Comparison of ENCODE assay signal across 15 cellular contexts in the genomic region with DNA sequence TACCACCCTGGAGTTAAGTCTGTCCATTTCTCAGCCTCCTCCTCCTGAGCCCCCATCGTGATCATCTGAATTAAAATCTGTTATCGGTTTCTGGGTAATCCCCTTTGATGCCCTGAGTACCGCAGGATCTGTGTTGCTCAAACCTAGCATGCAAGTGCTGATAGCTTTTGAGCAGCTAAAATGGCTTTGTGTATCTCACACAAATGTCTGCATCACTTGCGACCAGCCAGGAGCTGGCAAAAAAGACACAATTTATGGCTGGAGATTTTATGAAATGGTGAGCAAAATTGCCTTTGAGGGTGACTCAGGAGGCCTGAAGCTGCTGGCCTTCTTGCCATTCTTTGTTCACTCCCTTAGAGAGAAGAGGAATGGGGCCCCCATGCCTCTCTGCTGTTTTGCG.
A peak's percentile ranks its signal among the peaks of the same experiment; 100 is the strongest.
DNase-seq lines count a peak whose midpoint lies in the region; ATAC-seq and TF ChIP-seq lines count a peak whose summit lies in the region.
"Had no signal": no experiment of that assay in that cellular context is flagged by ENCODE, and none has a peak within 500 bp of the region (broad histone marks: within the 10 kb centered on the region; RNA-seq: fewer than 3 reads in every experiment).

No MANE protein-coding gene starts in this region.

- no peak overlapping the region for H3K27ac ChIP-seq in SJSA1
- peak overlapping the region; percentile 46 for H3K27ac ChIP-seq in layer of hippocampus (ENCODE audit: low read depth, low read length)
- H3K27ac ChIP-seq in substantia nigra (ENCODE audit: low read depth, low read length, poor library complexity, severe bottlenecking) = peak overlapping the region; percentile 12
- no peak overlapping the region for H3K27ac ChIP-seq in prostate gland
- H3K27ac ChIP-seq: BLaER1 treated with 17β-estradiol and CSF1 and Interleukin-3, amounts not matched to agents 10 nM and 100 nM had no signal

- no peak for TF ChIP-seq POLR2A in prostate gland (IDR thresholded peaks at IDR 0.05)

- H3K4me1 ChIP-seq in SJSA1 (replicated peaks) (peaks cover 19% of the 10 kb centered on the region), prostate gland (replicated peaks) (no peaks in the 10 kb centered on the region)
- H3K4me1 ChIP-seq: HAP-1 had no signal

- H3K9me3 ChIP-seq in SJSA1 (replicated peaks) (no peaks in the 10 kb centered on the region), prostate gland (no peaks in the 10 kb centered on the region)
- H3K9me3 ChIP-seq: HAP-1 had no signal

- no peak for ATAC-seq in GM18498 (IDR thresholded peaks at IDR 0.05; ENCODE audit: unreplicated experiment)
- ATAC-seq: CD8-positive, alpha-beta T cell; GM12878 had no signal

- intact Hi-C loops in prostate gland (cut with DNase I) = no loop called here

- H3K27me3 ChIP-seq in SJSA1 (replicated peaks) (no peaks in the 10 kb centered on the region), layer of hippocampus (ENCODE audit: control insufficient read depth, insufficient read depth, low read length) (no peaks in the 10 kb centered on the region), prostate gland (replicated peaks; ENCODE audit: insufficient read depth) (no peaks in the 10 kb centered on the region)
- H3K27me3 ChIP-seq: BLaER1 treated with 17β-estradiol and CSF1 and Interleukin-3, amounts not matched to agents 10 nM and 100 nM had no signal

- no peak overlapping the region for H3K4me3 ChIP-seq in SJSA1
- no peak overlapping the region for H3K4me3 ChIP-seq in prostate gland
- H3K4me3 ChIP-seq: BLaER1 treated with 17β-estradiol and CSF1 and Interleukin-3, amounts not matched to agents 10 nM and 100 nM; GM12878; HAP-1 had no signal

- DNase-seq in H4 (ENCODE audit: low spot score) (peak; percentile 78), SJSA1 (ENCODE audit: low read depth in 1 of 2, low spot score in 2 of 2) (peak; percentile 30 to 43), substantia nigra (lab: John Stamatoyannopoulos, UW) (no peak), LoVo (ENCODE audit: low spot score) (no peak), prostate gland (ENCODE audit: low spot score) (no peak)
- DNase-seq: Calu3; CD8-positive, alpha-beta T cell; DMS79 treated with DMSO at 0.1 percent for 48 hours; EL; IMR-90 had no signal

- H3K36me3 ChIP-seq in SJSA1 = no peaks in the 10 kb centered on the region
- no peaks in the 10 kb centered on the region for H3K36me3 ChIP-seq in prostate gland
- H3K36me3 ChIP-seq: BLaER1 treated with 17β-estradiol and CSF1 and Interleukin-3, amounts not matched to agents 10 nM and 100 nM; HAP-1 had no signal

- WGBS in prostate gland = 77% methylated on average over 5 of the region's 5 CpGs

- no peak for TF ChIP-seq CTCF in prostate gland (IDR thresholded peaks at IDR 0.05)

Comparison
In these comparisons a context has a peak if more than half of its experiments do, and no peak if none do; other contexts are left out.
1. DNase-seq: peak in H4 (single experiment) and SJSA1 (2 of 2); none in substantia nigra (0 of 49), LoVo (single experiment) and prostate gland (single experiment).
2. H3K27ac ChIP-seq: peak in layer of hippocampus (single experiment) and substantia nigra (single experiment); none in SJSA1 (single experiment) and prostate gland (0 of 2).